1 cellular context compared by ENCODE assay signal in genomic region chr2:215442392-215442787, GRCh38.
TF ChIP-seq lines count a peak whose summit lies in the region.

No MANE protein-coding gene starts in this region.

TF ChIP-seq in GM23338, 12 proteins besides CTCF, POLR2A, EP300 and RAD21 (continued from another document):
- TF ChIP-seq REST (IDR thresholded peaks at IDR 0.05; ENCODE audit: unreplicated experiment): no peak
- no peak for TF ChIP-seq ZNF462 (CRISPR knock-in tag; IDR thresholded peaks at IDR 0.05)
- no peak for TF ChIP-seq CREB1 (CRISPR knock-in tag; IDR thresholded peaks at IDR 0.05; ENCODE audit: low read depth)
- TF ChIP-seq EZH2phosphoT487 (IDR thresholded peaks at IDR 0.05; ENCODE audit: unreplicated experiment): no peak
- no peak for TF ChIP-seq ZNF114 (CRISPR knock-in tag; IDR thresholded peaks at IDR 0.05)
- TF ChIP-seq ETS1 (IDR thresholded peaks at IDR 0.05): no peak
- TF ChIP-seq JUNB (IDR thresholded peaks at IDR 0.05; ENCODE audit: unreplicated experiment): no peak
- no peak for TF ChIP-seq STAT1 (IDR thresholded peaks at IDR 0.05; ENCODE audit: unreplicated experiment)
- TF ChIP-seq ZNF331 (CRISPR knock-in tag; IDR thresholded peaks at IDR 0.05; ENCODE audit: low read depth): no peak
- TF ChIP-seq EZH2 (IDR thresholded peaks at IDR 0.05; ENCODE audit: low read depth, unreplicated experiment): no peak
- no peak for TF ChIP-seq NANOG (IDR thresholded peaks at IDR 0.05; ENCODE audit: borderline replicate concordance)
